ENCODE assay signal across 1 cellular context in the genomic region with DNA sequence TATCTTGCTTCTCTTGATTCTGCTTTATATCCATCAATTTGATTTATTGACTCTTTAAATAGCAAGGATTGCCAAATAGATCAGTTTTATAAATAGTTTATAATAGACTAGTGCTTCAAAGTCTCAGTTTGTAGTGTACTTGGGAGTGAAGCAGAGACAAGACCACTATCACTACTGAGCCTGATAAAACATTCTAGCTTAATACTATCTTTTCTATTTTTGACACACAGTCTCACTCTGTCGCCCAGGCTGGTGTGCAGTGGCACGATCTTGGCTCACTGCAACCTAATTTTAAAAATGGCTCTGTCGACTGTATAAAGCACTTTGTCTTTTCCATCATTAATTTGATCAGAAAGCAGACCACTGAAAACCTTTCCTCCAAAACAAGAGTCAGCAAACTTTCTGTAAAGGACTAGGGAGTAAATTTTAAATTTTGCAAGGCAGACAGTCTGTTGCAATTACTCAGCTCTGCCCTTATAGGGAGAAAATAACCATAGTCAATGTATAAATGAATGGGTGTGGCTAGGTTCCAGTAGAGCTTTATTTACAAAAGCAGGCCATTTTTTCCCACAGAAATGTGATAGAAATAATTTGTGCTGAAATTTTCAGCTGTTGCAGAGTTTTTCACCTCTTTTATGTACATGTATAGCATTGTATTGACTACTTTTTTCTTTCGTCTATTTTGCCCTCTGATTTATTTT.
TF ChIP-seq lines count a peak whose summit lies in the region.

No MANE protein-coding gene starts in this region.

TF ChIP-seq in HepG2, 621 proteins besides CTCF, POLR2A, EP300 and RAD21 (continued from another document):
- TF ChIP-seq, protein P1, sequence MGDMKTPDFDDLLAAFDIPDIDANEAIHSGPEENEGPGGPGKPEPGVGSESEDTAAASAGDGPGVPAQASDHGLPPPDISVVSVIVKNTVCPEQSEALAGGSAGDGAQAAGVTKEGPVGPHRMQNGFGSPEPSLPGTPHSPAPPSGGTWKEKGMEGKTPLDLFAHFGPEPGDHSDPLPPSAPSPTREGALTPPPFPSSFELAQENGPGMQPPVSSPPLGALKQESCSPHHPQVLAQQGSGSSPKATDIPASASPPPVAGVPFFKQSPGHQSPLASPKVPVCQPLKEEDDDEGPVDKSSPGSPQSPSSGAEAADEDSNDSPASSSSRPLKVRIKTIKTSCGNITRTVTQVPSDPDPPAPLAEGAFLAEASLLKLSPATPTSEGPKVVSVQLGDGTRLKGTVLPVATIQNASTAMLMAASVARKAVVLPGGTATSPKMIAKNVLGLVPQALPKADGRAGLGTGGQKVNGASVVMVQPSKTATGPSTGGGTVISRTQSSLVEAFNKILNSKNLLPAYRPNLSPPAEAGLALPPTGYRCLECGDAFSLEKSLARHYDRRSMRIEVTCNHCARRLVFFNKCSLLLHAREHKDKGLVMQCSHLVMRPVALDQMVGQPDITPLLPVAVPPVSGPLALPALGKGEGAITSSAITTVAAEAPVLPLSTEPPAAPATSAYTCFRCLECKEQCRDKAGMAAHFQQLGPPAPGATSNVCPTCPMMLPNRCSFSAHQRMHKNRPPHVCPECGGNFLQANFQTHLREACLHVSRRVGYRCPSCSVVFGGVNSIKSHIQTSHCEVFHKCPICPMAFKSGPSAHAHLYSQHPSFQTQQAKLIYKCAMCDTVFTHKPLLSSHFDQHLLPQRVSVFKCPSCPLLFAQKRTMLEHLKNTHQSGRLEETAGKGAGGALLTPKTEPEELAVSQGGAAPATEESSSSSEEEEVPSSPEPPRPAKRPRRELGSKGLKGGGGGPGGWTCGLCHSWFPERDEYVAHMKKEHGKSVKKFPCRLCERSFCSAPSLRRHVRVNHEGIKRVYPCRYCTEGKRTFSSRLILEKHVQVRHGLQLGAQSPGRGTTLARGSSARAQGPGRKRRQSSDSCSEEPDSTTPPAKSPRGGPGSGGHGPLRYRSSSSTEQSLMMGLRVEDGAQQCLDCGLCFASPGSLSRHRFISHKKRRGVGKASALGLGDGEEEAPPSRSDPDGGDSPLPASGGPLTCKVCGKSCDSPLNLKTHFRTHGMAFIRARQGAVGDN (CRISPR knock-in tag; IDR thresholded peaks at IDR 0.05) = no peak
- 0 out of 2 replicates have a peak, but pooled peaks have one; percentile 5 for TF ChIP-seq MAFF (IDR thresholded peaks at IDR 0.05; ENCODE audit: low read depth, low read length)
